Comparison of ENCODE assay signal across 12 cellular contexts in genomic region chr2:212843409-212844199, GRCh38.
DNase-seq lines count a peak whose midpoint lies in the region; ATAC-seq and TF ChIP-seq lines count a peak whose summit lies in the region.
"Had no signal": no experiment of that assay in that cellular context is flagged by ENCODE, and none has a peak within 500 bp of the region (broad histone marks: within the 10 kb centered on the region; RNA-seq: fewer than 3 reads in every experiment).

No MANE protein-coding gene starts in this region.

- intact Hi-C loops in aorta (cut with DNase I), result no loop called here
- intact Hi-C loops in ovary (cut with DNase I), result no loop called here

- H3K27ac Mint-ChIP-seq in activated T-cell treated with anti-CD3 and anti-CD28 coated beads, Interleukin-2, amount 50 U/mL, for 24 hours, result no peak overlapping the region
- H3K27ac Mint-ChIP-seq: B cell had no signal

- no peaks in the 10 kb centered on the region for H3K27me3 Mint-ChIP-seq in activated T-cell treated with anti-CD3 and anti-CD28 coated beads, Interleukin-2, amount 50 U/mL, for 4 hours (ENCODE audit: low read depth)
- peaks cover 6% of the 10 kb centered on the region for H3K27me3 Mint-ChIP-seq in activated T-cell treated with anti-CD3 and anti-CD28 coated beads, Interleukin-2, amount 50 U/mL, for 24 hours

- no peak overlapping the region for H3K4me3 Mint-ChIP-seq in activated T-cell treated with anti-CD3 and anti-CD28 coated beads, Interleukin-2, amount 50 U/mL, for 4 hours
- no peak overlapping the region for H3K4me3 Mint-ChIP-seq in activated T-cell treated with anti-CD3 and anti-CD28 coated beads, Interleukin-2, amount 50 U/mL, for 24 hours
- H3K4me3 Mint-ChIP-seq: B cell had no signal

- no peak for DNase-seq in activated T-cell treated with anti-CD3 and anti-CD28 coated beads, Interleukin-2, amount 50 U/mL, for 4 hours
- DNase-seq in activated T-cell treated with anti-CD3 and anti-CD28 coated beads, Interleukin-2, amount 50 U/mL, for 24 hours, result no peak
- DNase-seq in M059J (ENCODE audit: low read depth) (peak; percentile 92), dermis blood vessel endothelial cell (peak; percentile 83), retinal pigment epithelial cell (ENCODE audit: low read depth) (peak; percentile 63), H7 (no peak), aorta (no peak), ovary (no peak)
- DNase-seq: central memory CD4-positive, alpha-beta T cell; NCI-H1694; SHP77 treated with DMSO at 0.1 percent for 48 hours had no signal

- TF ChIP-seq POLR2A in ovary (IDR thresholded peaks at IDR 0.05), result no peak

- H3K4me1 ChIP-seq in aorta (ENCODE audit: control insufficient read depth in 1 of 2, insufficient read depth in 2 of 2, low read length in 2 of 2), result no peaks in the 10 kb centered on the region
- H3K4me1 ChIP-seq in ovary (ENCODE audit: insufficient read depth), result no peaks in the 10 kb centered on the region

- TF ChIP-seq EP300 in ovary (IDR thresholded peaks at IDR 0.05), result no peak

- H3K36me3 Mint-ChIP-seq in activated T-cell treated with anti-CD3 and anti-CD28 coated beads, Interleukin-2, amount 50 U/mL, for 4 hours (ENCODE audit: insufficient read depth), result no peaks in the 10 kb centered on the region
- no peaks in the 10 kb centered on the region for H3K36me3 Mint-ChIP-seq in activated T-cell treated with anti-CD3 and anti-CD28 coated beads, Interleukin-2, amount 50 U/mL, for 24 hours (ENCODE audit: low read depth)

- H3K4me3 ChIP-seq in retinal pigment epithelial cell (ENCODE audit: low read length) (no peak overlapping the region), H7 (ENCODE audit: insufficient read depth, low read depth, low read length) (no peak overlapping the region), aorta (ENCODE audit: low read length in 2 of 2) (no peak overlapping the region), ovary (no peak overlapping the region)

- H3K9me3 Mint-ChIP-seq in activated T-cell treated with anti-CD3 and anti-CD28 coated beads, Interleukin-2, amount 50 U/mL, for 4 hours, result no peaks in the 10 kb centered on the region
- H3K9me3 Mint-ChIP-seq in activated T-cell treated with anti-CD3 and anti-CD28 coated beads, Interleukin-2, amount 50 U/mL, for 24 hours, result no peaks in the 10 kb centered on the region

- ATAC-seq in activated T-cell treated with anti-CD3 and anti-CD28 coated beads, Interleukin-2, amount 50 U/mL, for 4 hours, result peak; percentile 28 to 30
- ATAC-seq in aorta (ENCODE audit: low FRiP score), result no peak

- no peaks in the 10 kb centered on the region for H3K9me3 ChIP-seq in aorta (ENCODE audit: control insufficient read depth, low read length)
- H3K9me3 ChIP-seq in ovary, result no peaks in the 10 kb centered on the region

- no peak for TF ChIP-seq CTCF in retinal pigment epithelial cell (conservative IDR thresholded peaks at IDR 0.05; ENCODE audit: low read depth, low read length)
- no peak for TF ChIP-seq CTCF in ovary (IDR thresholded peaks at IDR 0.05)

- 62 to 64% methylated on average over 3 of the region's 3 CpGs for WGBS in aorta, 2 donors
- 63 to 74% (median 69%) methylated on average over 3 of the region's 3 CpGs for WGBS in ovary, 3 donors

- no peaks in the 10 kb centered on the region for H3K36me3 ChIP-seq in H7 (replicated peaks; ENCODE audit: control insufficient read depth, insufficient read depth, low read length)
- H3K36me3 ChIP-seq in aorta (ENCODE audit: control insufficient read depth in 1 of 2, insufficient read depth in 2 of 2, low read length in 1 of 2), result no peaks in the 10 kb centered on the region
- no peaks in the 10 kb centered on the region for H3K36me3 ChIP-seq in ovary

- no peaks in the 10 kb centered on the region for H3K4me1 Mint-ChIP-seq in activated T-cell treated with anti-CD3 and anti-CD28 coated beads, Interleukin-2, amount 50 U/mL, for 4 hours (ENCODE audit: low read depth)
- peaks cover 13% of the 10 kb centered on the region for H3K4me1 Mint-ChIP-seq in activated T-cell treated with anti-CD3 and anti-CD28 coated beads, Interleukin-2, amount 50 U/mL, for 24 hours (ENCODE audit: low read depth)
- H3K4me1 Mint-ChIP-seq: B cell had no signal

- H3K27me3 ChIP-seq in H7 (ENCODE audit: control insufficient read depth, insufficient read depth, low read length), result no peaks in the 10 kb centered on the region
- no peaks in the 10 kb centered on the region for H3K27me3 ChIP-seq in aorta (ENCODE audit: control insufficient read depth in 1 of 2, insufficient read depth in 2 of 2, low read length in 1 of 2)
- no peaks in the 10 kb centered on the region for H3K27me3 ChIP-seq in ovary

- H3K27ac ChIP-seq in aorta (ENCODE audit: low read depth in 1 of 2, low read length in 2 of 2), result no peak overlapping the region
- no peak overlapping the region for H3K27ac ChIP-seq in ovary

Comparison
In these comparisons a context has a peak if more than half of its experiments do, and no peak if none do; other contexts are left out.
1. DNase-seq: peak in M059J (single experiment), dermis blood vessel endothelial cell (single experiment) and retinal pigment epithelial cell (single experiment); none in activated T-cell treated with anti-CD3 and anti-CD28 coated beads, Interleukin-2, amount 50 U/mL, for 4 hours (single experiment), activated T-cell treated with anti-CD3 and anti-CD28 coated beads, Interleukin-2, amount 50 U/mL, for 24 hours (single experiment), H7 (single experiment), aorta (0 of 2) and ovary (0 of 5).